11 cellular contexts compared by ENCODE assay signal in the genomic region with DNA sequence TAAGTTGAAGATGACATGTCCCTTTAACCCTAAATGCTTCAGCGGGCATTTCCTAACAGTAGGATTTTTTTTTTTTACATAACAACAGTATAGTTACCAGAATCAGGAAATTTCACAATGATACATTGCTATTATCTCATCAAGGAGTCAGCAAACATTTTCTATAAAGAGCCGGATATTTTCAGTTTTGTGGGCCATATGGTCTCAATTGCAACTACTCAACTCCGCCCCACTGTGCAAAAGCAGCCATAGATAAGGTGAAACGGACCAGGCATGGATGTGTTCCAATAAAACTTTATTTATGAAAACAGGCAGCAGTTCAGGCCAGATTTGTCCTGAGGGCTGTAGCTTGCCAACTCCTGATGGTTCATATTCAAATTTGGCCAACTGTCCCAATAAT.
DNase-seq lines count a peak whose midpoint lies in the region; ATAC-seq lines count a peak whose summit lies in the region.
"Had no signal": no experiment of that assay in that cellular context is flagged by ENCODE, and none has a peak within 500 bp of the region (broad histone marks: within the 10 kb centered on the region; RNA-seq: fewer than 3 reads in every experiment).

No MANE protein-coding gene starts in this region.

- H4K20me1 ChIP-seq in BLaER1 treated with 17β-estradiol and CSF1 and Interleukin-3, amounts not matched to agents 10 nM and 100 nM: no peaks in the 10 kb centered on the region

- no peaks in the 10 kb centered on the region for H3K36me3 ChIP-seq in BLaER1 treated with 17β-estradiol and CSF1 and Interleukin-3, amounts not matched to agents 10 nM and 100 nM
- no peaks in the 10 kb centered on the region for H3K36me3 ChIP-seq in SK-N-MC (ENCODE audit: insufficient read depth, low read length)

- H3K9me3 ChIP-seq in BLaER1 treated with 17β-estradiol and CSF1 and Interleukin-3, amounts not matched to agents 10 nM and 100 nM (replicated peaks in 1 of 11): peaks cover 0 to 17% (median 0%) of the 10 kb centered on the region in 11 experiments; a peak in 9 of 22 replicates
- no peaks in the 10 kb centered on the region for H3K9me3 ChIP-seq in SK-N-MC (ENCODE audit: low read depth, low read length)

- no peak for ATAC-seq in HG02870 (IDR thresholded peaks at IDR 0.05; ENCODE audit: unreplicated experiment)
- ATAC-seq: psoas muscle had no signal

- H3K9ac ChIP-seq in BLaER1 treated with 17β-estradiol and CSF1 and Interleukin-3, amounts not matched to agents 10 nM and 100 nM: no peak overlapping the region
- H3K9ac ChIP-seq in SK-N-MC (ENCODE audit: insufficient read length): no peak overlapping the region

- peaks cover 7 to 23% (median 17%) of the 10 kb centered on the region in 10 experiments; a peak in 18 of 20 replicates for H3K4me1 ChIP-seq in BLaER1 treated with 17β-estradiol and CSF1 and Interleukin-3, amounts not matched to agents 10 nM and 100 nM
- H3K4me1 ChIP-seq: psoas muscle had no signal

- H3K4me2 ChIP-seq in BLaER1 treated with 17β-estradiol and CSF1 and Interleukin-3, amounts not matched to agents 10 nM and 100 nM: peak overlapping the region in 6 of 11 experiments; percentile 8 to 70 (median 48); a peak in 8 of 22 replicates

- no peak overlapping the region for H3K4me3 ChIP-seq in BLaER1 treated with 17β-estradiol and CSF1 and Interleukin-3, amounts not matched to agents 10 nM and 100 nM
- H3K4me3 ChIP-seq in SK-N-MC: peak overlapping the region; percentile 50
- H3K4me3 ChIP-seq: psoas muscle had no signal

- H3K27me3 ChIP-seq in BLaER1 treated with 17β-estradiol and CSF1 and Interleukin-3, amounts not matched to agents 10 nM and 100 nM: no peaks in the 10 kb centered on the region; a peak in 1 of 22 replicates

- H3K27ac ChIP-seq in BLaER1 treated with 17β-estradiol and CSF1 and Interleukin-3, amounts not matched to agents 10 nM and 100 nM: peak overlapping the region in 1 of 11 experiments; percentile 17; a peak in 1 of 22 replicates
- H3K27ac ChIP-seq in SK-N-MC: peak overlapping the region; percentile 83
- H3K27ac ChIP-seq: psoas muscle had no signal

- DNase-seq in LHCN-M2 (ENCODE audit: low read depth) (peak; percentile 10), SK-N-MC (ENCODE audit: low read depth, low spot score) (peak; percentile 60), lung microvascular endothelial cell (ENCODE audit: low read depth in 2 of 2) (peak; percentile 25 to 60), cerebellum (ENCODE audit: low spot score) (no peak), hypothalamus (lab: John Stamatoyannopoulos, UW) (no peak), H4 (ENCODE audit: low spot score) (no peak)
- DNase-seq: NCI-H2171; psoas muscle; stimulated activated CD4-positive, alpha-beta T cell treated with anti-CD3 and anti-CD28 coated beads, Interleukin-4, amount 100 ng/mL, for 1 hour had no signal

Comparison
In these comparisons a context has a peak if more than half of its experiments do, and no peak if none do; other contexts are left out.
1. DNase-seq: peak in LHCN-M2 (single experiment), SK-N-MC (single experiment) and lung microvascular endothelial cell (2 of 2); none in cerebellum (single experiment), hypothalamus (0 of 51) and H4 (single experiment).